Comparison of ENCODE assay signal across 15 cellular contexts in the genomic region with DNA sequence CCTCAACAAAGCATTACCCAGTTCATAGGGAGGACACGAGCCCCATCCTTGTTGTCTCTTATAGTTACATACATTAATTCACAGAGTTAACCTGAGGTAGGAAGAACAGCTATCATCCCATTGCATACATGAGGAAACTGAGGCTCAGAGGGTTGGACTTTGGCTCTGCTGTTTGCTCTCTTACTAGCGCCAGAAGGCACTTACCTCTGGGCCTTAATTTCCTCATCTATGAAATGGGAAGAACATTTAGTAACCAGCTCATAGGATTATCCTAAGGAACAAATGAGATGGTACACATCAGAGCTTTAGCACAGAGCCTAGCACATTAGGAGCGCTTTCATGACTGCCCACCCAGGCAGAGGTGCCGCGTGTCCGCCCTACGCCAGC. TPM values are rescaled to one million over a fixed set of nuclear protein-coding genes. Genes with fewer than 3 reads are reported as not detected.
DNase-seq lines count a peak whose midpoint lies in the region; ATAC-seq and TF ChIP-seq lines count a peak whose summit lies in the region.
"Had no signal": no experiment of that assay in that cellular context is flagged by ENCODE, and none has a peak within 500 bp of the region (broad histone marks: within the 10 kb centered on the region; RNA-seq: fewer than 3 reads in every experiment).

No MANE protein-coding gene starts in this region.

- H3K27me3 Mint-ChIP-seq in WTC11 (ENCODE audit: low read depth): peaks cover 11% of the 10 kb centered on the region
- H3K27me3 Mint-ChIP-seq in endodermal cell (ENCODE audit: insufficient read depth): peaks cover 57% of the 10 kb centered on the region
- H3K27me3 Mint-ChIP-seq in progenitor cell of endocrine pancreas: peaks cover 28% of the 10 kb centered on the region

- H3K9me3 ChIP-seq in HUES48 (ENCODE audit: control insufficient read depth, insufficient read depth, low read length) (no peaks in the 10 kb centered on the region), endodermal cell (ENCODE audit: control insufficient read depth, low read length) (no peaks in the 10 kb centered on the region)
- H3K9me3 ChIP-seq: A549, BLaER1 had no signal

- H3K27me3 ChIP-seq in HUES48 (ENCODE audit: control insufficient read depth, insufficient read depth, low read length) (no peaks in the 10 kb centered on the region; the same call in 1 of the 2 replicates), endodermal cell (ENCODE audit: control insufficient read depth, insufficient read depth, low read length, poor library complexity, severe bottlenecking) (peaks cover 10% of the 10 kb centered on the region)
- H3K27me3 ChIP-seq: BLaER1 had no signal

- H3K9ac ChIP-seq in HUES48 (ENCODE audit: low read depth, low read length) (no peak overlapping the region), endodermal cell (ENCODE audit: extremely low read depth, low read length, poor library complexity, severe bottlenecking) (no peak overlapping the region)
- H3K9ac ChIP-seq: BLaER1 had no signal

- TF ChIP-seq CTCF in WTC11 (IDR thresholded peaks at IDR 0.05) (no peak), endodermal cell (conservative IDR thresholded peaks at IDR 0.05) (no peak), progenitor cell of endocrine pancreas (IDR thresholded peaks at IDR 0.05; ENCODE audit: unreplicated experiment) (no peak)

- POLR2A ChIA-PET in WTC11 (lab: Charles Lee): no interaction called here

- H3K4me1 Mint-ChIP-seq in WTC11 (peaks cover 37% of the 10 kb centered on the region), endodermal cell (peaks cover 21% of the 10 kb centered on the region), progenitor cell of endocrine pancreas (ENCODE audit: low read depth) (peaks cover 16% of the 10 kb centered on the region)

- H3K36me3 Mint-ChIP-seq in WTC11 (no peaks in the 10 kb centered on the region), endodermal cell (ENCODE audit: low read depth) (no peaks in the 10 kb centered on the region), progenitor cell of endocrine pancreas (ENCODE audit: insufficient read depth) (no peaks in the 10 kb centered on the region)

- DNase-seq in WTC11 (ENCODE audit: low spot score) (no peak), endodermal cell (no peak), progenitor cell of endocrine pancreas (ENCODE audit: low spot score, unreplicated experiment) (no peak), A172 (ENCODE audit: low spot score) (no peak), AG08396 (ENCODE audit: low spot score) (no peak)
- DNase-seq: DMS53, GF-D8, KBM-7 had no signal

- H3K4me3 ChIP-seq in HUES48 (ENCODE audit: low read depth, low read length) (0 out of 2 replicates have a peak overlapping the region, but pooled peaks have one; percentile 10), endodermal cell (ENCODE audit: low read length) (no peak overlapping the region)
- H3K4me3 ChIP-seq: A549, BLaER1 had no signal

- ATAC-seq in WTC11 (no peak), GM18858 (IDR thresholded peaks at IDR 0.05; ENCODE audit: unreplicated experiment) (no peak)
- ATAC-seq: A549 had no signal

- CTCF ChIA-PET in WTC11 (lab: Charles Lee): interaction anchor here (0.6 to 5.3 kb wide), 13 partner anchors 12 to 485 kb away, joined by 3 to 116 read pairs (median 5); no protein-coding TSS in a partner anchor

- H3K4me1 ChIP-seq in HUES48 (ENCODE audit: control insufficient read depth, insufficient read depth, low read length) (peaks cover 24% of the 10 kb centered on the region), endodermal cell (ENCODE audit: control insufficient read depth, insufficient read depth, low read length) (peaks cover 8% of the 10 kb centered on the region)
- H3K4me1 ChIP-seq: A549 had no signal

- H3K27ac ChIP-seq in HUES48 (ENCODE audit: low read depth, low read length) (peak overlapping the region; percentile 61), endodermal cell (ENCODE audit: low read depth, low read length) (no peak overlapping the region)
- H3K27ac ChIP-seq: A549, BLaER1 had no signal

- H3K36me3 ChIP-seq in HUES48 (ENCODE audit: control insufficient read depth, insufficient read depth, low read length) (no peaks in the 10 kb centered on the region), endodermal cell (ENCODE audit: control insufficient read depth, insufficient read depth, low read length) (no peaks in the 10 kb centered on the region)
- H3K36me3 ChIP-seq: BLaER1 had no signal

- H3K27ac Mint-ChIP-seq in WTC11: no peak overlapping the region
- no peak overlapping the region for H3K27ac Mint-ChIP-seq in endodermal cell
- peak overlapping the region; percentile 93 for H3K27ac Mint-ChIP-seq in progenitor cell of endocrine pancreas

- WGBS in endodermal cell (ENCODE audit: insufficient coverage in 1 of 2, insufficient read length in 1 of 2), 2 experiments: 81 to 88% methylated on average over 1 to 7 of the region's 7 CpGs

- H3K4me3 Mint-ChIP-seq in WTC11 (0 out of 2 replicates have a peak overlapping the region, but pooled peaks have one; percentile 29), endodermal cell (peak overlapping the region; percentile 12), progenitor cell of endocrine pancreas (ENCODE audit: low read depth) (no peak overlapping the region)

- H3K9me3 Mint-ChIP-seq in WTC11 (no peaks in the 10 kb centered on the region), endodermal cell (no peaks in the 10 kb centered on the region), progenitor cell of endocrine pancreas (ENCODE audit: low read depth) (no peaks in the 10 kb centered on the region)

TF ChIP-seq in WTC11, 78 proteins besides CTCF, POLR2A, EP300 and RAD21 (continues in another document):
- no peak for TF ChIP-seq ZNF423 (CRISPR knock-in tag; IDR thresholded peaks at IDR 0.05)
- TF ChIP-seq, protein P1, sequence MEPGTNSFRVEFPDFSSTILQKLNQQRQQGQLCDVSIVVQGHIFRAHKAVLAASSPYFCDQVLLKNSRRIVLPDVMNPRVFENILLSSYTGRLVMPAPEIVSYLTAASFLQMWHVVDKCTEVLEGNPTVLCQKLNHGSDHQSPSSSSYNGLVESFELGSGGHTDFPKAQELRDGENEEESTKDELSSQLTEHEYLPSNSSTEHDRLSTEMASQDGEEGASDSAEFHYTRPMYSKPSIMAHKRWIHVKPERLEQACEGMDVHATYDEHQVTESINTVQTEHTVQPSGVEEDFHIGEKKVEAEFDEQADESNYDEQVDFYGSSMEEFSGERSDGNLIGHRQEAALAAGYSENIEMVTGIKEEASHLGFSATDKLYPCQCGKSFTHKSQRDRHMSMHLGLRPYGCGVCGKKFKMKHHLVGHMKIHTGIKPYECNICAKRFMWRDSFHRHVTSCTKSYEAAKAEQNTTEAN (CRISPR knock-in tag; IDR thresholded peaks at IDR 0.05): no peak
- TF ChIP-seq, protein P2, sequence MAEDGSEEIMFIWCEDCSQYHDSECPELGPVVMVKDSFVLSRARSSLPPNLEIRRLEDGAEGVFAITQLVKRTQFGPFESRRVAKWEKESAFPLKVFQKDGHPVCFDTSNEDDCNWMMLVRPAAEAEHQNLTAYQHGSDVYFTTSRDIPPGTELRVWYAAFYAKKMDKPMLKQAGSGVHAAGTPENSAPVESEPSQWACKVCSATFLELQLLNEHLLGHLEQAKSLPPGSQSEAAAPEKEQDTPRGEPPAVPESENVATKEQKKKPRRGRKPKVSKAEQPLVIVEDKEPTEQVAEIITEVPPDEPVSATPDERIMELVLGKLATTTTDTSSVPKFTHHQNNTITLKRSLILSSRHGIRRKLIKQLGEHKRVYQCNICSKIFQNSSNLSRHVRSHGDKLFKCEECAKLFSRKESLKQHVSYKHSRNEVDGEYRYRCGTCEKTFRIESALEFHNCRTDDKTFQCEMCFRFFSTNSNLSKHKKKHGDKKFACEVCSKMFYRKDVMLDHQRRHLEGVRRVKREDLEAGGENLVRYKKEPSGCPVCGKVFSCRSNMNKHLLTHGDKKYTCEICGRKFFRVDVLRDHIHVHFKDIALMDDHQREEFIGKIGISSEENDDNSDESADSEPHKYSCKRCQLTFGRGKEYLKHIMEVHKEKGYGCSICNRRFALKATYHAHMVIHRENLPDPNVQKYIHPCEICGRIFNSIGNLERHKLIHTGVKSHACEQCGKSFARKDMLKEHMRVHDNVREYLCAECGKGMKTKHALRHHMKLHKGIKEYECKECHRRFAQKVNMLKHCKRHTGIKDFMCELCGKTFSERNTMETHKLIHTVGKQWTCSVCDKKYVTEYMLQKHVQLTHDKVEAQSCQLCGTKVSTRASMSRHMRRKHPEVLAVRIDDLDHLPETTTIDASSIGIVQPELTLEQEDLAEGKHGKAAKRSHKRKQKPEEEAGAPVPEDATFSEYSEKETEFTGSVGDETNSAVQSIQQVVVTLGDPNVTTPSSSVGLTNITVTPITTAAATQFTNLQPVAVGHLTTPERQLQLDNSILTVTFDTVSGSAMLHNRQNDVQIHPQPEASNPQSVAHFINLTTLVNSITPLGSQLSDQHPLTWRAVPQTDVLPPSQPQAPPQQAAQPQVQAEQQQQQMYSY (CRISPR knock-in tag; IDR thresholded peaks at IDR 0.05): no peak

RNA-seq across cellular contexts. Expression of a gene that starts 27.6 kb away (rescaled TPM):
- total RNA-seq in WTC11 (2021): not detected in 3 replicates
- total RNA-seq in endodermal cell: not detected
- polyA plus RNA-seq in endodermal cell (2013, experiment 1 of 2): not detected
- polyA plus RNA-seq in endodermal cell (2013, experiment 2 of 2): not detected
- not detected in 2 replicates for total RNA-seq in progenitor cell of endocrine pancreas
- not detected in 2 replicates for total RNA-seq in A172 (2014; rRNA removed; shearing (Covaris generic))
- total RNA-seq: H7, HT-29 had no signal
- polyA plus RNA-seq: A549, AG04450 had no signal

RNA-seq across cellular contexts. Expression of a gene that starts 46.7 kb away (rescaled TPM):
- total RNA-seq in WTC11 (2021) (15.0 to 20.5 TPM (median 15.2 TPM) in 3 replicates), endodermal cell (1 to 10 TPM; 1.0 to 2.1 TPM), progenitor cell of endocrine pancreas (0.89 TPM in 1 of 2 replicates, not detected in the other)
- 0.46 TPM for polyA plus RNA-seq in endodermal cell (2013, experiment 1 of 2)
- polyA plus RNA-seq in endodermal cell (2013, experiment 2 of 2): not detected
- total RNA-seq in A172 (2014; rRNA removed; shearing (Covaris generic)): not detected in 2 replicates
- polyA plus RNA-seq: AG04450 had no signal

RNA-seq across cellular contexts. Expression of a gene that starts 56.9 kb away (rescaled TPM):
- total RNA-seq in WTC11 (2021): 64.9 to 75.3 TPM (median 65.4 TPM) in 3 replicates
- total RNA-seq in endodermal cell: 10 to 100 TPM; 60.3 to 60.5 TPM
- 52.0 TPM for polyA plus RNA-seq in endodermal cell (2013, experiment 1 of 2)
- polyA plus RNA-seq in endodermal cell (2013, experiment 2 of 2): 54.0 TPM
- total RNA-seq in progenitor cell of endocrine pancreas: 57.0 and 62.5 TPM in 2 replicates
- total RNA-seq in A172 (2014; rRNA removed; shearing (Covaris generic)): 35.1 and 42.9 TPM in 2 replicates
